ENCODE assay signal across 13 cellular contexts in genomic region chr2:230873670-230874401, GRCh38. TPM values are rescaled to one million over a fixed set of nuclear protein-coding genes. Genes with fewer than 3 reads are reported as not detected.
DNase-seq lines count a peak whose midpoint lies in the region; ATAC-seq and TF ChIP-seq lines count a peak whose summit lies in the region.
"Had no signal": no experiment of that assay in that cellular context is flagged by ENCODE, and none has a peak within 500 bp of the region (broad histone marks: within the 10 kb centered on the region; RNA-seq: fewer than 3 reads in every experiment).

No MANE protein-coding gene starts in this region.

- H3K36me3 ChIP-seq in MM.1S (replicated peaks; ENCODE audit: insufficient read depth, low read length): peaks cover 21% of the 10 kb centered on the region
- H3K36me3 ChIP-seq in upper lobe of left lung: peaks cover 0 to 12% (median 2%) of the 10 kb centered on the region in 4 donors

- H3K27me3 ChIP-seq in MM.1S (replicated peaks; ENCODE audit: insufficient read depth, low read length) (no peaks in the 10 kb centered on the region), upper lobe of left lung (no peaks in the 10 kb centered on the region)
- H3K27me3 ChIP-seq: heart right ventricle, SJSA1 had no signal

- peak overlapping the region; percentile 41 for H3K27ac Mint-ChIP-seq in activated naive CD4-positive, alpha-beta T cell treated with anti-CD3 and anti-CD28 coated beads, Interleukin-2, amount 50 U/mL, for 24 hours
- no peak overlapping the region for H3K27ac Mint-ChIP-seq in activated naive CD4-positive, alpha-beta T cell treated with anti-CD3 and anti-CD28 coated beads for 36 hours

- H3K79me2 ChIP-seq in MM.1S (ENCODE audit: low read length): peaks cover 77% of the 10 kb centered on the region

- H3K4me1 Mint-ChIP-seq in activated naive CD4-positive, alpha-beta T cell treated with anti-CD3 and anti-CD28 coated beads, Interleukin-2, amount 50 U/mL, for 24 hours: peaks cover 29% of the 10 kb centered on the region
- H3K4me1 Mint-ChIP-seq in activated naive CD4-positive, alpha-beta T cell treated with anti-CD3 and anti-CD28 coated beads for 36 hours (ENCODE audit: low read depth): peaks cover 37% of the 10 kb centered on the region

- H3K4me3 ChIP-seq in MM.1S (ENCODE audit: low read length) (peak overlapping the region; percentile 51), upper lobe of left lung (no peak overlapping the region)
- H3K4me3 ChIP-seq: heart right ventricle, SJSA1 had no signal

- TF ChIP-seq POLR2A in upper lobe of left lung (IDR thresholded peaks at IDR 0.05): no peak

- CTCF ChIA-PET in activated naive CD4-positive, alpha-beta T cell treated with anti-CD3 and anti-CD28 coated beads for 36 hours (lab: Charles Lee): no interaction called here

- intact Hi-C loops in activated naive CD4-positive, alpha-beta T cell treated with anti-CD3 and anti-CD28 coated beads for 36 hours (cut with micrococcal nuclease): loop anchor here (1.0 kb wide), 1 partner anchor 9 kb away; no protein-coding TSS in a partner anchor

- H3K27ac ChIP-seq in MM.1S (ENCODE audit: low read length) (peak overlapping the region; percentile 96), upper lobe of left lung (no peak overlapping the region), caudate nucleus (ENCODE audit: low read depth, low read length) (no peak overlapping the region)
- H3K27ac ChIP-seq: C4-2B, heart right ventricle, SJSA1 had no signal

- no peak for DNase-seq in activated naive CD4-positive, alpha-beta T cell treated with anti-CD3 and anti-CD28 coated beads for 36 hours
- DNase-seq in MM.1S: peak; percentile 68
- peak; percentile 15 to 43 for DNase-seq in upper lobe of left lung
- no peak for DNase-seq in NCI-H1105 (lab: John Stamatoyannopoulos, UW)
- DNase-seq in caudate nucleus (lab: John Stamatoyannopoulos, UW): no peak
- DNase-seq in OCI-M2 (lab: John Stamatoyannopoulos, UW; ENCODE audit: unreplicated experiment): no peak
- DNase-seq: heart right ventricle had no signal

- H3F3A ChIP-seq in MM.1S (ENCODE audit: insufficient read depth, low read length): peaks cover 64% of the 10 kb centered on the region

- no peaks in the 10 kb centered on the region for H3K27me3 Mint-ChIP-seq in activated naive CD4-positive, alpha-beta T cell treated with anti-CD3 and anti-CD28 coated beads, Interleukin-2, amount 50 U/mL, for 24 hours
- H3K27me3 Mint-ChIP-seq in activated naive CD4-positive, alpha-beta T cell treated with anti-CD3 and anti-CD28 coated beads for 36 hours (ENCODE audit: low read depth): no peaks in the 10 kb centered on the region

- TF ChIP-seq EP300 in upper lobe of left lung (IDR thresholded peaks at IDR 0.05): no peak

- peaks cover 48% of the 10 kb centered on the region for H3K4me1 ChIP-seq in MM.1S (ENCODE audit: low read length)
- peaks cover 3 to 11% (median 5%) of the 10 kb centered on the region in 4 donors for H3K4me1 ChIP-seq in upper lobe of left lung

- TF ChIP-seq CTCF in MM.1S (IDR thresholded peaks at IDR 0.05; ENCODE audit: low read length) (peak; percentile 11), upper lobe of left lung (IDR thresholded peaks at IDR 0.05) (no peak)

- 82 to 86% methylated on average over 9 to 12 of the region's 13 CpGs for WGBS in upper lobe of left lung, 2 donors

- H3K9me2 ChIP-seq in MM.1S (replicated peaks; ENCODE audit: insufficient read depth, low read length): no peaks in the 10 kb centered on the region

- peak overlapping the region; percentile 100 for H3K4me2 ChIP-seq in MM.1S (ENCODE audit: low read depth, low read length)

- H3K9ac ChIP-seq in MM.1S (ENCODE audit: low read length): peak overlapping the region; percentile 86

- no peaks in the 10 kb centered on the region for H3K36me3 Mint-ChIP-seq in activated naive CD4-positive, alpha-beta T cell treated with anti-CD3 and anti-CD28 coated beads, Interleukin-2, amount 50 U/mL, for 24 hours
- H3K36me3 Mint-ChIP-seq in activated naive CD4-positive, alpha-beta T cell treated with anti-CD3 and anti-CD28 coated beads for 36 hours (ENCODE audit: low read depth): no peaks in the 10 kb centered on the region

- H4K20me1 ChIP-seq in MM.1S (ENCODE audit: insufficient read depth, low read length): no peaks in the 10 kb centered on the region

- H2AFZ ChIP-seq in MM.1S (ENCODE audit: low read length): no peak overlapping the region

- ATAC-seq in HG02623 (IDR thresholded peaks at IDR 0.05; ENCODE audit: unreplicated experiment) (peak; percentile 62), upper lobe of left lung (ENCODE audit: low FRiP score in 2 of 2) (no peak)
- ATAC-seq: heart right ventricle, right cardiac atrium had no signal

- H3K9me3 ChIP-seq in MM.1S (replicated peaks; ENCODE audit: insufficient read depth, low read length) (no peaks in the 10 kb centered on the region), upper lobe of left lung (no peaks in the 10 kb centered on the region)
- H3K9me3 ChIP-seq: heart right ventricle, SJSA1 had no signal

- H3K4me3 Mint-ChIP-seq in activated naive CD4-positive, alpha-beta T cell treated with anti-CD3 and anti-CD28 coated beads, Interleukin-2, amount 50 U/mL, for 24 hours: no peak overlapping the region
- H3K4me3 Mint-ChIP-seq in activated naive CD4-positive, alpha-beta T cell treated with anti-CD3 and anti-CD28 coated beads for 36 hours: no peak overlapping the region

- no peaks in the 10 kb centered on the region for H3K9me3 Mint-ChIP-seq in activated naive CD4-positive, alpha-beta T cell treated with anti-CD3 and anti-CD28 coated beads, Interleukin-2, amount 50 U/mL, for 24 hours
- no peaks in the 10 kb centered on the region for H3K9me3 Mint-ChIP-seq in activated naive CD4-positive, alpha-beta T cell treated with anti-CD3 and anti-CD28 coated beads for 36 hours

RNA-seq across cellular contexts. Expression of gene ITM2C, which starts 9.1 kb away (rescaled TPM):
- total RNA-seq in activated naive CD4-positive, alpha-beta T cell treated with anti-CD3 and anti-CD28 coated beads for 36 hours: 10 to 100 TPM; 13.0 to 13.6 TPM
- 10 to 100 TPM; 19.9 to 40.4 (median 25.6) TPM for total RNA-seq in upper lobe of left lung

RNA-seq across cellular contexts. Expression of gene GPR55, which starts 51.2 kb away (rescaled TPM):
- under 1 TPM; 0.35 to 0.43 TPM for total RNA-seq in activated naive CD4-positive, alpha-beta T cell treated with anti-CD3 and anti-CD28 coated beads for 36 hours
- under 1 TPM in 4 of 6 donors, not detected in 2; 0.15 to 0.84 (median 0.52) TPM for total RNA-seq in upper lobe of left lung
- total RNA-seq: astrocyte had no signal

Comparison
In these comparisons a context has a peak if more than half of its experiments do, and no peak if none do; other contexts are left out.
1. DNase-seq: peak in MM.1S (single experiment) and upper lobe of left lung (2 of 2); none in activated naive CD4-positive, alpha-beta T cell treated with anti-CD3 and anti-CD28 coated beads for 36 hours (single experiment), NCI-H1105 (single experiment), caudate nucleus (0 of 61) and OCI-M2 (single experiment).